ENCODE assay signal across 1 cellular context in the genomic region with DNA sequence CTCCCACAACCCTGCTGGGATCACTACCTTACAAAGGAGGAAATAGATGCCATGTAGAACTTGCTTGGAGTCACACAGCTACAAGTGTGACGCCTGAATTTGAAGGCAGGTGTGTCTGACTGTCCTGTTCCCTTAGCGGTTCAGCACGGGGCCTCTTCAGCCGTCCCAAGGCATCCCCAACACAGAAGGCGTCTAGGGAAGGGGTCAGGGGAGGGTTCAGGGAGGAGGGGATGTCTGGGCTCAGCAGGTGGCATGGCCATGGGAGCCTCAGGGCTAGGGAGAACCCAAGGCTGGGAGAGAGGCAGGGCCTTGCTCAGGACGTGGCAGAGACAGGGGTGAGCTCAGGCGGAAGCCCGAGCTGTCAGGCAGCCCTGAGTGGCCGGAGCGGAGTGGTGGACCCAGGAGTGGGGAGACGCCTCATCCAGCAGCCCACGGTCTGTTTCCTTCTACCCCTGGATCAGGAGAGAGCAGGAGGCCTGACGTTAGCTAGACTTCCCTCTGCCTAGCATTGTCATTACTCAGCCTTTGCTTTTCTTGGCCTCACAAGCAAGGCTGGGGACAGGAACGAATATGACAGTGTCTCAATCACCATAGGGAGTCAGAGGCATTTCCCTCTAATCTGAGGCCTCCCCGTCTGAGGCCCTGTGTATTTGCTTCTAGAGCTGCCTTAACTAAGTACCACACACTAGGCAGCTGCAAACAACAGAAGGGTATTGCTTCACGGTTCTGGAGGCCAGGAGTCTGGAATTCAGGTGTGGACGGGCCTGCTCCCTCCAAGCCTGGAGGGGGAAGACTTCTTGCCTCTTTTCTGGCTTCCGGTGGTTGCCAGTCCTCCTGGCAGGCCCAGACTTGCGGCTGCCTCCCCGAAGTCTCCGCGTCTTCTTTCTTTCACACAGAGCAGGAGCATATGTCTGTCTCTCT.
TF ChIP-seq lines count a peak whose summit lies in the region.

No MANE protein-coding gene starts in this region.

TF ChIP-seq in HepG2, 621 proteins besides CTCF, POLR2A, EP300 and RAD21 (continued from another document):
- TF ChIP-seq U2AF1 (optimal IDR thresholded peaks at IDR 0.05; ENCODE audit: low read depth, low read length) (no peak), RBM39 (IDR thresholded peaks at IDR 0.05; ENCODE audit: low read depth, low read length, poor library complexity, severe bottlenecking) (no peak), ZFY (CRISPR knock-in tag; IDR thresholded peaks at IDR 0.05) (peak; percentile 16; the same call in 1 of the 2 replicates), SALL1 (CRISPR knock-in tag; IDR thresholded peaks at IDR 0.05) (0 out of 2 replicates have a peak, but pooled peaks have one; percentile 10), TBX3 (IDR thresholded peaks at IDR 0.05; ENCODE audit: borderline replicate concordance) (no peak), ZNF577 (CRISPR knock-in tag; IDR thresholded peaks at IDR 0.05; ENCODE audit: borderline replicate concordance, low read depth) (no peak), FOXA1 (IDR thresholded peaks at IDR 0.05) (no peak), FOXA1 (CRISPR knock-in tag; IDR thresholded peaks at IDR 0.05) (no peak), ZNF143 (CRISPR knock-in tag; IDR thresholded peaks at IDR 0.05) (no peak), RBM22 (optimal IDR thresholded peaks at IDR 0.05; ENCODE audit: low read length) (no peak), NR2F1 (CRISPR knock-in tag; IDR thresholded peaks at IDR 0.05) (no peak), NCOA2 (CRISPR knock-in tag; IDR thresholded peaks at IDR 0.05) (no peak), ISX (CRISPR knock-in tag; conservative IDR thresholded peaks at IDR 0.05) (no peak), TP53 (CRISPR knock-in tag; conservative IDR thresholded peaks at IDR 0.05) (no peak), HOXA5 (CRISPR knock-in tag; IDR thresholded peaks at IDR 0.05) (no peak), PTBP1 (IDR thresholded peaks at IDR 0.05; ENCODE audit: low read depth, low read length, poor library complexity, severe bottlenecking) (no peak), NCOA5 (CRISPR knock-in tag; IDR thresholded peaks at IDR 0.05) (no peak)
- TF ChIP-seq, protein P1, sequence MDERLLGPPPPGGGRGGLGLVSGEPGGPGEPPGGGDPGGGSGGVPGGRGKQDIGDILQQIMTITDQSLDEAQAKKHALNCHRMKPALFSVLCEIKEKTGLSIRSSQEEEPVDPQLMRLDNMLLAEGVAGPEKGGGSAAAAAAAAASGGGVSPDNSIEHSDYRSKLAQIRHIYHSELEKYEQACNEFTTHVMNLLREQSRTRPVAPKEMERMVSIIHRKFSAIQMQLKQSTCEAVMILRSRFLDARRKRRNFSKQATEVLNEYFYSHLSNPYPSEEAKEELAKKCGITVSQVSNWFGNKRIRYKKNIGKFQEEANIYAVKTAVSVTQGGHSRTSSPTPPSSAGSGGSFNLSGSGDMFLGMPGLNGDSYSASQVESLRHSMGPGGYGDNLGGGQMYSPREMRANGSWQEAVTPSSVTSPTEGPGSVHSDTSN (CRISPR knock-in tag; IDR thresholded peaks at IDR 0.05): no peak
- TF ChIP-seq, protein P2, sequence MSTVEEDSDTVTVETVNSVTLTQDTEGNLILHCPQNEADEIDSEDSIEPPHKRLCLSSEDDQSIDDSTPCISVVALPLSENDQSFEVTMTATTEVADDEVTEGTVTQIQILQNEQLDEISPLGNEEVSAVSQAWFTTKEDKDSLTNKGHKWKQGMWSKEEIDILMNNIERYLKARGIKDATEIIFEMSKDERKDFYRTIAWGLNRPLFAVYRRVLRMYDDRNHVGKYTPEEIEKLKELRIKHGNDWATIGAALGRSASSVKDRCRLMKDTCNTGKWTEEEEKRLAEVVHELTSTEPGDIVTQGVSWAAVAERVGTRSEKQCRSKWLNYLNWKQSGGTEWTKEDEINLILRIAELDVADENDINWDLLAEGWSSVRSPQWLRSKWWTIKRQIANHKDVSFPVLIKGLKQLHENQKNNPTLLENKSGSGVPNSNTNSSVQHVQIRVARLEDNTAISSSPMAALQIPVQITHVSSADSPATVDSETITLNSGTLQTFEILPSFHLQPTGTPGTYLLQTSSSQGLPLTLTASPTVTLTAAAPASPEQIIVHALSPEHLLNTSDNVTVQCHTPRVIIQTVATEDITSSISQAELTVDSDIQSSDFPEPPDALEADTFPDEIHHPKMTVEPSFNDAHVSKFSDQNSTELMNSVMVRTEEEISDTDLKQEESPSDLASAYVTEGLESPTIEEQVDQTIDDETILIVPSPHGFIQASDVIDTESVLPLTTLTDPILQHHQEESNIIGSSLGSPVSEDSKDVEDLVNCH (CRISPR knock-in tag; IDR thresholded peaks at IDR 0.05): no peak
- TF ChIP-seq, protein P3, sequence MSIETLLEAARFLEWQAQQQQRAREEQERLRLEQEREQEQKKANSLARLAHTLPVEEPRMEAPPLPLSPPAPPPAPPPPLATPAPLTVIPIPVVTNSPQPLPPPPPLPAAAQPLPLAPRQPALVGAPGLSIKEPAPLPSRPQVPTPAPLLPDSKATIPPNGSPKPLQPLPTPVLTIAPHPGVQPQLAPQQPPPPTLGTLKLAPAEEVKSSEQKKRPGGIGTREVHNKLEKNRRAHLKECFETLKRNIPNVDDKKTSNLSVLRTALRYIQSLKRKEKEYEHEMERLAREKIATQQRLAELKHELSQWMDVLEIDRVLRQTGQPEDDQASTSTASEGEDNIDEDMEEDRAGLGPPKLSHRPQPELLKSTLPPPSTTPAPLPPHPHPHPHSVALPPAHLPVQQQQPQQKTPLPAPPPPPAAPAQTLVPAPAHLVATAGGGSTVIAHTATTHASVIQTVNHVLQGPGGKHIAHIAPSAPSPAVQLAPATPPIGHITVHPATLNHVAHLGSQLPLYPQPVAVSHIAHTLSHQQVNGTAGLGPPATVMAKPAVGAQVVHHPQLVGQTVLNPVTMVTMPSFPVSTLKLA (IDR thresholded peaks at IDR 0.05): no peak
- TF ChIP-seq, protein P4, sequence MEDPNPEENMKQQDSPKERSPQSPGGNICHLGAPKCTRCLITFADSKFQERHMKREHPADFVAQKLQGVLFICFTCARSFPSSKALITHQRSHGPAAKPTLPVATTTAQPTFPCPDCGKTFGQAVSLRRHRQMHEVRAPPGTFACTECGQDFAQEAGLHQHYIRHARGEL (CRISPR knock-in tag; IDR thresholded peaks at IDR 0.05): no peak
- TF ChIP-seq, protein P5, sequence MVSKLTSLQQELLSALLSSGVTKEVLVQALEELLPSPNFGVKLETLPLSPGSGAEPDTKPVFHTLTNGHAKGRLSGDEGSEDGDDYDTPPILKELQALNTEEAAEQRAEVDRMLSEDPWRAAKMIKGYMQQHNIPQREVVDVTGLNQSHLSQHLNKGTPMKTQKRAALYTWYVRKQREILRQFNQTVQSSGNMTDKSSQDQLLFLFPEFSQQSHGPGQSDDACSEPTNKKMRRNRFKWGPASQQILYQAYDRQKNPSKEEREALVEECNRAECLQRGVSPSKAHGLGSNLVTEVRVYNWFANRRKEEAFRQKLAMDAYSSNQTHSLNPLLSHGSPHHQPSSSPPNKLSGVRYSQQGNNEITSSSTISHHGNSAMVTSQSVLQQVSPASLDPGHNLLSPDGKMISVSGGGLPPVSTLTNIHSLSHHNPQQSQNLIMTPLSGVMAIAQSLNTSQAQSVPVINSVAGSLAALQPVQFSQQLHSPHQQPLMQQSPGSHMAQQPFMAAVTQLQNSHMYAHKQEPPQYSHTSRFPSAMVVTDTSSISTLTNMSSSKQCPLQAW (CRISPR knock-in tag; IDR thresholded peaks at IDR 0.05): 0 out of 2 replicates have a peak, but pooled peaks have one; percentile 38
- TF ChIP-seq, protein P6, sequence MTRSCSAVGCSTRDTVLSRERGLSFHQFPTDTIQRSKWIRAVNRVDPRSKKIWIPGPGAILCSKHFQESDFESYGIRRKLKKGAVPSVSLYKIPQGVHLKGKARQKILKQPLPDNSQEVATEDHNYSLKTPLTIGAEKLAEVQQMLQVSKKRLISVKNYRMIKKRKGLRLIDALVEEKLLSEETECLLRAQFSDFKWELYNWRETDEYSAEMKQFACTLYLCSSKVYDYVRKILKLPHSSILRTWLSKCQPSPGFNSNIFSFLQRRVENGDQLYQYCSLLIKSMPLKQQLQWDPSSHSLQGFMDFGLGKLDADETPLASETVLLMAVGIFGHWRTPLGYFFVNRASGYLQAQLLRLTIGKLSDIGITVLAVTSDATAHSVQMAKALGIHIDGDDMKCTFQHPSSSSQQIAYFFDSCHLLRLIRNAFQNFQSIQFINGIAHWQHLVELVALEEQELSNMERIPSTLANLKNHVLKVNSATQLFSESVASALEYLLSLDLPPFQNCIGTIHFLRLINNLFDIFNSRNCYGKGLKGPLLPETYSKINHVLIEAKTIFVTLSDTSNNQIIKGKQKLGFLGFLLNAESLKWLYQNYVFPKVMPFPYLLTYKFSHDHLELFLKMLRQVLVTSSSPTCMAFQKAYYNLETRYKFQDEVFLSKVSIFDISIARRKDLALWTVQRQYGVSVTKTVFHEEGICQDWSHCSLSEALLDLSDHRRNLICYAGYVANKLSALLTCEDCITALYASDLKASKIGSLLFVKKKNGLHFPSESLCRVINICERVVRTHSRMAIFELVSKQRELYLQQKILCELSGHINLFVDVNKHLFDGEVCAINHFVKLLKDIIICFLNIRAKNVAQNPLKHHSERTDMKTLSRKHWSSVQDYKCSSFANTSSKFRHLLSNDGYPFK (CRISPR knock-in tag; IDR thresholded peaks at IDR 0.05; ENCODE audit: borderline replicate concordance): peak; percentile 8; the same call in 1 of the 2 replicates
- TF ChIP-seq, protein P7, sequence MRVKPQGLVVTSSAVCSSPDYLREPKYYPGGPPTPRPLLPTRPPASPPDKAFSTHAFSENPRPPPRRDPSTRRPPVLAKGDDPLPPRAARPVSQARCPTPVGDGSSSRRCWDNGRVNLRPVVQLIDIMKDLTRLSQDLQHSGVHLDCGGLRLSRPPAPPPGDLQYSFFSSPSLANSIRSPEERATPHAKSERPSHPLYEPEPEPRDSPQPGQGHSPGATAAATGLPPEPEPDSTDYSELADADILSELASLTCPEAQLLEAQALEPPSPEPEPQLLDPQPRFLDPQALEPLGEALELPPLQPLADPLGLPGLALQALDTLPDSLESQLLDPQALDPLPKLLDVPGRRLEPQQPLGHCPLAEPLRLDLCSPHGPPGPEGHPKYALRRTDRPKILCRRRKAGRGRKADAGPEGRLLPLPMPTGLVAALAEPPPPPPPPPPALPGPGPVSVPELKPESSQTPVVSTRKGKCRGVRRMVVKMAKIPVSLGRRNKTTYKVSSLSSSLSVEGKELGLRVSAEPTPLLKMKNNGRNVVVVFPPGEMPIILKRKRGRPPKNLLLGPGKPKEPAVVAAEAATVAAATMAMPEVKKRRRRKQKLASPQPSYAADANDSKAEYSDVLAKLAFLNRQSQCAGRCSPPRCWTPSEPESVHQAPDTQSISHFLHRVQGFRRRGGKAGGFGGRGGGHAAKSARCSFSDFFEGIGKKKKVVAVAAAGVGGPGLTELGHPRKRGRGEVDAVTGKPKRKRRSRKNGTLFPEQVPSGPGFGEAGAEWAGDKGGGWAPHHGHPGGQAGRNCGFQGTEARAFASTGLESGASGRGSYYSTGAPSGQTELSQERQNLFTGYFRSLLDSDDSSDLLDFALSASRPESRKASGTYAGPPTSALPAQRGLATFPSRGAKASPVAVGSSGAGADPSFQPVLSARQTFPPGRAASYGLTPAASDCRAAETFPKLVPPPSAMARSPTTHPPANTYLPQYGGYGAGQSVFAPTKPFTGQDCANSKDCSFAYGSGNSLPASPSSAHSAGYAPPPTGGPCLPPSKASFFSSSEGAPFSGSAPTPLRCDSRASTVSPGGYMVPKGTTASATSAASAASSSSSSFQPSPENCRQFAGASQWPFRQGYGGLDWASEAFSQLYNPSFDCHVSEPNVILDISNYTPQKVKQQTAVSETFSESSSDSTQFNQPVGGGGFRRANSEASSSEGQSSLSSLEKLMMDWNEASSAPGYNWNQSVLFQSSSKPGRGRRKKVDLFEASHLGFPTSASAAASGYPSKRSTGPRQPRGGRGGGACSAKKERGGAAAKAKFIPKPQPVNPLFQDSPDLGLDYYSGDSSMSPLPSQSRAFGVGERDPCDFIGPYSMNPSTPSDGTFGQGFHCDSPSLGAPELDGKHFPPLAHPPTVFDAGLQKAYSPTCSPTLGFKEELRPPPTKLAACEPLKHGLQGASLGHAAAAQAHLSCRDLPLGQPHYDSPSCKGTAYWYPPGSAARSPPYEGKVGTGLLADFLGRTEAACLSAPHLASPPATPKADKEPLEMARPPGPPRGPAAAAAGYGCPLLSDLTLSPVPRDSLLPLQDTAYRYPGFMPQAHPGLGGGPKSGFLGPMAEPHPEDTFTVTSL (CRISPR knock-in tag; IDR thresholded peaks at IDR 0.05; ENCODE audit: borderline replicate concordance): no peak
